In genomic region chr1:77976433-77977076, GRCh38 we compare ENCODE assay signal across 8 cellular contexts. TPM values are rescaled to one million over a fixed set of nuclear protein-coding genes. Genes with fewer than 3 reads are reported as not detected.
DNase-seq lines count a peak whose midpoint lies in the region; FAIRE-seq and TF ChIP-seq lines count a peak whose summit lies in the region.

No MANE protein-coding gene starts in this region.

- H2AFZ ChIP-seq in mammary epithelial cell (ENCODE audit: low read depth, low read length), result no peak overlapping the region

- in situ Hi-C loops in mammary epithelial cell (cut with MboI; ENCODE audit: low sequenced_read_pairs in 2 of 2), result no loop called here

- TF ChIP-seq CTCF in BE2C (IDR thresholded peaks at IDR 0.05; ENCODE audit: low read depth, low read length), result no peak
- no peak for TF ChIP-seq CTCF in mammary epithelial cell (conservative IDR thresholded peaks at IDR 0.05 in 1 of 2, IDR thresholded peaks at IDR 0.05 in 1 of 2; ENCODE audit: extremely low read depth in 1 of 2, insufficient read depth in 1 of 2, low read depth in 1 of 2, low read length in 2 of 2)

- H3K27ac ChIP-seq in HUES6 (ENCODE audit: low read depth, low read length), result peak overlapping the region; percentile 29; the same call in 1 of the 2 replicates
- peak overlapping the region; percentile 99 for H3K27ac ChIP-seq in mammary epithelial cell (ENCODE audit: insufficient read depth, low read depth, low read length)
- peak overlapping the region; percentile 86 for H3K27ac ChIP-seq in muscle layer of colon (ENCODE audit: low read depth, low read length)

- H3K9ac ChIP-seq in HUES6 (ENCODE audit: low read length), result peak overlapping the region; percentile 15
- H3K9ac ChIP-seq in mammary epithelial cell (ENCODE audit: insufficient read depth, low read length), result peak overlapping the region; percentile 36
- no peak overlapping the region for H3K9ac ChIP-seq in muscle layer of colon (ENCODE audit: low read length)

- H3K4me1 ChIP-seq in BE2C (no peaks in the 10 kb centered on the region), HUES6 (ENCODE audit: control insufficient read depth, insufficient read depth, low read length) (peaks cover 33% of the 10 kb centered on the region), mammary epithelial cell (ENCODE audit: insufficient read depth, low read length) (peaks cover 31% of the 10 kb centered on the region), muscle layer of colon (ENCODE audit: insufficient read depth, low read length) (peaks cover 33% of the 10 kb centered on the region)

- FAIRE-seq in frontal cortex (lab: Jason Lieb, UNC), result no peak

- peaks cover 19% of the 10 kb centered on the region for H4K20me1 ChIP-seq in mammary epithelial cell (ENCODE audit: insufficient read depth, low read length)

- H3K4me2 ChIP-seq in mammary epithelial cell (ENCODE audit: insufficient read depth, low read depth, low read length), result peak overlapping the region; percentile 72

- no peak for DNase-seq in BE2C
- DNase-seq in mammary epithelial cell, result no peak
- DNase-seq in KG1 (lab: John Stamatoyannopoulos, UW), result no peak
- DNase-seq in cerebellar cortex (ENCODE audit: low spot score), result no peak
- no peak for DNase-seq in frontal cortex (ENCODE audit: low spot score in 2 of 2)
- DNase-seq in cortex of kidney (lab: John Stamatoyannopoulos, UW), result no peak

- no TSS peak for BruUV-seq in mammary epithelial cell (replicated peaks; lab: Mats Ljungman, UMichigan)

- dilution Hi-C loops in mammary epithelial cell (cut with HindIII; ENCODE audit: low sequenced_read_pairs), result no loop called here

- H3K36me3 ChIP-seq in BE2C, result peaks cover 29% of the 10 kb centered on the region
- H3K36me3 ChIP-seq in HUES6 (ENCODE audit: control insufficient read depth, insufficient read depth, low read length), result peaks cover 43% of the 10 kb centered on the region
- H3K36me3 ChIP-seq in mammary epithelial cell (ENCODE audit: insufficient read depth, low read length), result peaks cover 9% of the 10 kb centered on the region
- H3K36me3 ChIP-seq in muscle layer of colon (ENCODE audit: insufficient read depth, low read length), result peaks cover 6% of the 10 kb centered on the region

- intact Hi-C loops in mammary epithelial cell (cut with micrococcal nuclease), result loop anchor here (5.0 kb wide), 1 partner anchor 219 kb away; the partner anchor contains the start of gene USP33

- H3K27me3 ChIP-seq in BE2C, result no peaks in the 10 kb centered on the region
- no peaks in the 10 kb centered on the region for H3K27me3 ChIP-seq in HUES6 (ENCODE audit: control insufficient read depth, insufficient read depth, low read length)
- no peaks in the 10 kb centered on the region for H3K27me3 ChIP-seq in mammary epithelial cell (ENCODE audit: insufficient read depth, low read length)
- H3K27me3 ChIP-seq in muscle layer of colon (ENCODE audit: control insufficient read depth in 1 of 2, insufficient read depth in 2 of 2, low read length in 2 of 2), result no peaks in the 10 kb centered on the region

- WGBS in mammary epithelial cell (ENCODE audit: low coverage, missing lambda C conversion rate), result 67% methylated on average over 12 of the region's 13 CpGs

- peaks cover 97% of the 10 kb centered on the region for H3K79me2 ChIP-seq in mammary epithelial cell (ENCODE audit: insufficient read depth, low read length)

- H3K4me3 ChIP-seq in BE2C (ENCODE audit: low read depth, low read length) (peak overlapping the region; percentile 87), HUES6 (ENCODE audit: low read depth, low read length) (peak overlapping the region; percentile 94), mammary epithelial cell (replicated peaks in 1 of 3; ENCODE audit: insufficient read depth in 1 of 3, low read depth in 2 of 3, low read length in 3 of 3) (peak overlapping the region; percentile 57 to 93 (median 75)), muscle layer of colon (ENCODE audit: low read depth in 1 of 2, low read length in 2 of 2) (peak overlapping the region; percentile 12 to 99)

- no peaks in the 10 kb centered on the region for H3K9me3 ChIP-seq in BE2C
- H3K9me3 ChIP-seq in HUES6 (ENCODE audit: control insufficient read depth, insufficient read depth, low read depth, low read length), result no peaks in the 10 kb centered on the region
- no peaks in the 10 kb centered on the region for H3K9me3 ChIP-seq in mammary epithelial cell (replicated peaks; ENCODE audit: insufficient read depth, low read length)
- H3K9me3 ChIP-seq in muscle layer of colon (ENCODE audit: low read length), result no peaks in the 10 kb centered on the region

- CTCF ChIA-PET in mammary epithelial cell (lab: Charles Lee; ENCODE audit: low non-redundant PET), result interaction anchor here (0.7 kb wide), 2 partner anchors 26 to 138 kb away, joined by 3 to 4 read pairs; no protein-coding TSS in a partner anchor

RNA-seq across cellular contexts. Expression of gene FUBP1, which starts 2.3 kb away (rescaled TPM):
- 29.9 TPM for polyA plus RNA-seq in BE2C (2012; ENCODE audit: insufficient read depth, insufficient read length, low read depth)
- total RNA-seq in mammary epithelial cell (100 to 1,000 TPM in 1 of 2 donors, 10 to 100 TPM in 1; 85.9 to 113 TPM), frontal cortex (345 TPM)
- 85.4 TPM for polyA plus RNA-seq in mammary epithelial cell
- polyA minus RNA-seq in mammary epithelial cell, result 82.6 TPM

RNA-seq across cellular contexts. Expression of gene DNAJB4, which starts 28.2 kb away (rescaled TPM):
- polyA plus RNA-seq in BE2C (2012; ENCODE audit: insufficient read depth, insufficient read length, low read depth), result 6.2 TPM
- total RNA-seq in mammary epithelial cell (10 to 100 TPM; 15.6 to 25.3 TPM), frontal cortex (30.6 TPM)
- 6.2 TPM for polyA plus RNA-seq in mammary epithelial cell
- 7.1 TPM for polyA minus RNA-seq in mammary epithelial cell

Comparison
In these comparisons a context has a peak if more than half of its experiments do, and no peak if none do; other contexts are left out.
1. H3K27ac ChIP-seq: peak in every context shown above with its lines; median percentile 99 in mammary epithelial cell; 86 in muscle layer of colon; 29 in HUES6.